In the genomic region with DNA sequence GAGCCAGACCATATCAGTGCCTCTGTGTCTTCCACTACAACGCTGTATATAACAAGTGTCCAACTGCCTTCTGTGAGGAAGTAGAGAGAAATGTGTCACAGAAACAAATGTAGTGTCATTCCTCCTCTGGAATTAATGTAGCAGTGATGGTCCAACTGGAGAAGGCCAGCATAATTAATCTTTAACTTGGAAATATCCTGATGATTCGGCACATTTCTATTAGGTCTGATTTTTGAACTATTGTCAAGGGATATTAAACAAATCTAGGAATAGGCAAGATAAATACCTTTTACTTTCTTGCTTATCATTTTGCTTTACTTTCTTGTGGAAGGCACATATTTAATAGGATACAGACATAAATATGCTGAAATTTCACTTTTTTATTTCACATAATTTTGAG, we compare ENCODE assay signal across 28 cellular contexts.
"Had no signal": no experiment of that assay in that cellular context is flagged by ENCODE, and none has a peak within 500 bp of the region (broad histone marks: within the 10 kb centered on the region; RNA-seq: fewer than 3 reads in every experiment).

No MANE protein-coding gene starts in this region.

- H3K27me3 ChIP-seq: neural progenitor cell, ovary, spleen, stomach, thyroid gland, tibial nerve, upper lobe of left lung, vagina had no signal

- H3K79me2 ChIP-seq: parathyroid adenoma had no signal

- ATAC-seq: naive thymus-derived CD4-positive, alpha-beta T cell; natural killer cell; psoas muscle; right cardiac atrium; sciatic nerve; stimulated activated effector memory CD8-positive, alpha-beta T cell treated with anti-CD3 and anti-CD28 coated beads, Interleukin-12 subunit alpha, Interleukin-12 subunit beta, amount 100 ng/mL, for 72 hours; stimulated activated naive B cell treated with anti-CD40 and anti-IgM and Interleukin-4, amounts not matched to agents 10 μg/mL and 1 μg/mL and 100 μg/mL, for 72 hours had no signal

- H3K36me3 ChIP-seq: neural progenitor cell, ovary, spleen, stomach, thoracic aorta, thyroid gland, tibial nerve, upper lobe of left lung, vagina had no signal

- H3K4me3 ChIP-seq: neural progenitor cell, ovary, psoas muscle, skin epidermis, smooth muscle cell, spleen, stomach, thoracic aorta, thyroid gland, tibial nerve, upper lobe of left lung, vagina had no signal

- FAIRE-seq: urothelium cell line had no signal

- H3K27ac ChIP-seq: neural progenitor cell, ovary, parathyroid adenoma, psoas muscle, skin epidermis, spleen, stomach, thoracic aorta, thyroid gland, tibial nerve, upper lobe of left lung, vagina had no signal

- H3K9me3 ChIP-seq: ovary, psoas muscle, thyroid gland, vagina had no signal

- H2AFZ ChIP-seq: neural progenitor cell, parathyroid adenoma had no signal

- H3K4me2 ChIP-seq: neural progenitor cell, smooth muscle cell had no signal

- DNase-seq: naive thymus-derived CD4-positive, alpha-beta T cell; natural killer cell; occipital lobe; ovary; posterior cingulate gyrus; psoas muscle; right cardiac atrium; spleen; stimulated activated CD4-positive, alpha-beta T cell treated with anti-CD3 and anti-CD28 coated beads, Interleukin-12 subunit alpha, Interleukin-12 subunit beta, amount 100 ng/mL, for 4 hours; stimulated activated CD4-positive, alpha-beta T cell treated with anti-CD3 and anti-CD28 coated beads, Interleukin-2, amount 100 ng/mL, for 24 hours; stimulated activated CD4-positive, alpha-beta T cell treated with anti-CD3 and anti-CD28 coated beads, Interleukin-2, amount 100 ng/mL, for 48 hours; stimulated activated CD4-positive, alpha-beta T cell treated with anti-CD3 and anti-CD28 coated beads, Interleukin-4, amount 100 ng/mL, for 24 hours; stimulated activated naive B cell treated with anti-CD40 and anti-IgM and Interleukin-4, amounts not matched to agents 10 μg/mL and 1 μg/mL and 100 μg/mL, for 72 hours; stimulated activated naive CD4-positive, alpha-beta T cell treated with Interleukin-2 at 50 U/mL for 16 hours; stomach; thyroid gland; trophoblast cell; upper lobe of left lung had no signal

- H3K4me1 ChIP-seq: neural progenitor cell, psoas muscle, spleen, stomach, thyroid gland, tibial nerve, upper lobe of left lung, vagina had no signal

- H3K9ac ChIP-seq: neural progenitor cell, parathyroid adenoma had no signal
